ENCODE assay signal across 14 cellular contexts in the genomic region with DNA sequence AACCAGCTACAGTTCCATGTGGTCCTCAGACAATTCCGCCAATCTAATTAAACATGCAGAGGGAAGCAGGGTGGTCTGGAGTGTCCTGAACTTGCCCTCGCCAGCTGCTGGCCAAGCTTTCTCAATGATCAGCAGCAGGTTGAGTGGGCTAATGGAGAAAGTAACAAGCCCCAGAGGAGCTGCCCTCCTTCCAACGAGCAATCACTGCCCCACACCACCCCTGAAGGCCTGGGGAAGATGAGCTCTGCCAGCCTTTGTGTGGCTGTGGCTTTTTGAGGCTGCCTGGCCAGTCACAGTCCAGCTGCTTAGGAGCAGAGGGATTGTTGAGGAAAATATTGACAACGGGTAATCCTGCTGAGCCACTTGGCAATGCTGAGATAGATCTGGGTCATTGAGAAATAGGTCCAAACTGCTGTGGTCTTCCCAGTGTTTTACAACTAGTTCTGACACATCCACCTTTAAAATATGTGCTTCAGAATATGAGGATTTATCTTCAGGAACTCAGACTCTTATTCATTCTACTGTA.
DNase-seq lines count a peak whose midpoint lies in the region; ATAC-seq and TF ChIP-seq lines count a peak whose summit lies in the region.
"Had no signal": no experiment of that assay in that cellular context is flagged by ENCODE, and none has a peak within 500 bp of the region (broad histone marks: within the 10 kb centered on the region; RNA-seq: fewer than 3 reads in every experiment).

No MANE protein-coding gene starts in this region.

- H3K9me3 ChIP-seq in BE2C (no peaks in the 10 kb centered on the region), lower lobe of right lung (no peaks in the 10 kb centered on the region)
- H3K9me3 ChIP-seq: left lung, upper lobe of right lung had no signal

- no peaks in the 10 kb centered on the region for H3K9me3 Mint-ChIP-seq in HFFc6
- no peaks in the 10 kb centered on the region for H3K9me3 Mint-ChIP-seq in mesothelial cell of epicardium
- H3K9me3 Mint-ChIP-seq: CD8-positive, alpha-beta memory T cell had no signal

- H3K4me1 Mint-ChIP-seq in HFFc6 (ENCODE audit: low read depth) = peaks cover 34% of the 10 kb centered on the region
- H3K4me1 Mint-ChIP-seq in mesothelial cell of epicardium = peaks cover 38% of the 10 kb centered on the region
- H3K4me1 Mint-ChIP-seq: CD8-positive, alpha-beta memory T cell had no signal

- H3K27ac Mint-ChIP-seq in HFFc6 (no peak overlapping the region), mesothelial cell of epicardium (no peak overlapping the region)

- H3K27me3 Mint-ChIP-seq in HFFc6 (ENCODE audit: insufficient read depth) (no peaks in the 10 kb centered on the region; the same call in 1 of the 2 replicates), mesothelial cell of epicardium (ENCODE audit: low read depth) (no peaks in the 10 kb centered on the region)

- H3K36me3 Mint-ChIP-seq in HFFc6 (ENCODE audit: low read depth) (no peaks in the 10 kb centered on the region), mesothelial cell of epicardium (peaks cover 3% of the 10 kb centered on the region)

- H3K27me3 ChIP-seq in BE2C = no peaks in the 10 kb centered on the region
- no peaks in the 10 kb centered on the region for H3K27me3 ChIP-seq in lower lobe of right lung (ENCODE audit: low read depth)
- H3K27me3 ChIP-seq: left lung, upper lobe of right lung had no signal

- H3K4me1 ChIP-seq in BE2C = peaks cover 29% of the 10 kb centered on the region
- H3K4me1 ChIP-seq in lower lobe of right lung = peaks cover 26% of the 10 kb centered on the region

- H3K36me3 ChIP-seq in BE2C = no peaks in the 10 kb centered on the region
- H3K36me3 ChIP-seq in lower lobe of right lung = no peaks in the 10 kb centered on the region
- H3K36me3 ChIP-seq: upper lobe of right lung had no signal

- TF ChIP-seq CTCF in BE2C (IDR thresholded peaks at IDR 0.05; ENCODE audit: low read depth, low read length) (no peak), HFFc6 (IDR thresholded peaks at IDR 0.05) (no peak), cardiac fibroblast (IDR thresholded peaks at IDR 0.05; ENCODE audit: low read depth, low read length) (no peak), lower lobe of right lung (IDR thresholded peaks at IDR 0.05) (no peak), mesothelial cell of epicardium (IDR thresholded peaks at IDR 0.05; ENCODE audit: unreplicated experiment) (no peak)

- H3K27ac ChIP-seq in lower lobe of right lung = peak overlapping the region; percentile 1
- H3K27ac ChIP-seq: parathyroid adenoma, upper lobe of right lung had no signal

- no peak for ATAC-seq in lower lobe of right lung
- ATAC-seq in GM18519 (IDR thresholded peaks at IDR 0.05; ENCODE audit: low FRiP score, unreplicated experiment) = no peak
- no peak for ATAC-seq in GM18909 (IDR thresholded peaks at IDR 0.05; ENCODE audit: poor library complexity, unreplicated experiment)
- ATAC-seq: left lung, upper lobe of right lung had no signal

- no peak overlapping the region for H3K4me3 Mint-ChIP-seq in HFFc6
- no peak overlapping the region for H3K4me3 Mint-ChIP-seq in mesothelial cell of epicardium
- H3K4me3 Mint-ChIP-seq: CD8-positive, alpha-beta memory T cell had no signal

- no peak overlapping the region for H3K4me3 ChIP-seq in BE2C (ENCODE audit: low read depth, low read length)
- H3K4me3 ChIP-seq in cardiac fibroblast (replicated peaks in 1 of 2; ENCODE audit: low read depth in 2 of 2, low read length in 2 of 2) = no peak overlapping the region
- no peak overlapping the region for H3K4me3 ChIP-seq in lower lobe of right lung
- H3K4me3 ChIP-seq: left lung, upper lobe of right lung had no signal

- peak; percentile 69 for DNase-seq in BE2C
- DNase-seq in HFFc6 = peak; percentile 5
- peak; percentile 13 to 52 for DNase-seq in cardiac fibroblast (ENCODE audit: low read depth in 2 of 2)
- DNase-seq in lower lobe of right lung = no peak
- no peak for DNase-seq in mesenteric fat pad (ENCODE audit: low spot score)
- DNase-seq in mesothelial cell of epicardium (ENCODE audit: low spot score in 2 of 2, unreplicated experiment in 2 of 2) = no peak
- DNase-seq: aorta; CD8-positive, alpha-beta memory T cell; left lung; NCI-H1048; upper lobe of right lung had no signal

- intact Hi-C loops in lower lobe of right lung (cut with DNase I) = no loop called here

Comparison
In these comparisons a context has a peak if more than half of its experiments do, and no peak if none do; other contexts are left out.
1. DNase-seq: peak in BE2C (single experiment), HFFc6 (single experiment) and cardiac fibroblast (2 of 2); none in lower lobe of right lung (single experiment), mesenteric fat pad (single experiment) and mesothelial cell of epicardium (0 of 2).